In genomic region chrX:130084651-130085237, GRCh38 we compare ENCODE assay signal across 8 cellular contexts. TPM values are rescaled to one million over a fixed set of nuclear protein-coding genes. Genes with fewer than 3 reads are reported as not detected.
DNase-seq lines count a peak whose midpoint lies in the region; ATAC-seq, FAIRE-seq and TF ChIP-seq lines count a peak whose summit lies in the region.

No MANE protein-coding gene starts in this region.

- intact Hi-C loops in CD4-positive, alpha-beta memory T cell (cut with micrococcal nuclease) = no loop called here
- intact Hi-C loops in pancreas (cut with DNase I) = loop anchor here (5.0 to 10.0 kb wide), 3 partner anchors 100 to 110 kb away; no protein-coding TSS in a partner anchor

- POLR2A ChIA-PET in CD4-positive, alpha-beta memory T cell (lab: Charles Lee; ENCODE audit: partially characterized antibody) = interaction anchor here (0.9 to 4.9 kb wide), 9 partner anchors 7 to 123 kb away, joined by 3 to 36 read pairs (median 7); partner anchors contain the start of genes AIFM1, ELF4 and RAB33A

- H3K4me1 Mint-ChIP-seq in CD4-positive, alpha-beta memory T cell = peaks cover 24 to 94% (median 72%) of the 10 kb centered on the region in 4 donors

- CTCF ChIA-PET in CD4-positive, alpha-beta memory T cell (lab: Charles Lee; ENCODE audit: partially characterized antibody) = interaction anchor here (0.5 to 9.4 kb wide), 7 partner anchors 10 to 94 kb away, joined by 3 to 118 read pairs (median 3); partner anchors contain the start of gene RAB33A

- H3K27ac ChIP-seq in CD4-positive, alpha-beta memory T cell (ENCODE audit: low read depth, low read length) = peak overlapping the region; percentile 70
- peak overlapping the region in 1 of 4 donors; percentile 37 for H3K27ac ChIP-seq in pancreas

- ATAC-seq in GM19324 (IDR thresholded peaks at IDR 0.05; ENCODE audit: low FRiP score, unreplicated experiment) (peak; percentile 37), HG03175 (IDR thresholded peaks at IDR 0.05; ENCODE audit: unreplicated experiment) (peak; percentile 38), pancreas (no peak)
- peak; percentile 13 to 19 for ATAC-seq in activated naive CD4-positive, alpha-beta T cell treated with anti-CD3 and anti-CD28 coated beads, Interleukin-2, amount 50 U/mL, for 72 hours

- DNase-seq in CD4-positive, alpha-beta memory T cell = no peak
- DNase-seq in activated naive CD4-positive, alpha-beta T cell treated with anti-CD3 and anti-CD28 coated beads, Interleukin-2, amount 50 U/mL, for 72 hours (ENCODE audit: low spot score in 2 of 2) = peak in 1 of 2 donors; percentile 16
- DNase-seq in RKO (ENCODE audit: low spot score) (no peak), MG63 (no peak), pancreas (no peak), NCI-H1417 treated with DMSO at 0.1 percent for 48 hours (lab: John Stamatoyannopoulos, UW) (no peak)

- peaks cover 7% of the 10 kb centered on the region for H3K36me3 ChIP-seq in CD4-positive, alpha-beta memory T cell (ENCODE audit: insufficient read depth, low read length)
- H3K36me3 ChIP-seq in MG63 (no peaks in the 10 kb centered on the region), pancreas (no peaks in the 10 kb centered on the region)

- peak overlapping the region; percentile 72 to 78 for H3K4me3 ChIP-seq in CD4-positive, alpha-beta memory T cell (ENCODE audit: low read length in 2 of 2)
- H3K4me3 ChIP-seq in MG63 = no peak overlapping the region
- H3K4me3 ChIP-seq in pancreas = no peak overlapping the region

- H3K4me1 ChIP-seq in CD4-positive, alpha-beta memory T cell (ENCODE audit: insufficient read depth, low read length) = peaks cover 83% of the 10 kb centered on the region
- H3K4me1 ChIP-seq in pancreas = no peaks in the 10 kb centered on the region

- no peaks in the 10 kb centered on the region for H3K27me3 Mint-ChIP-seq in CD4-positive, alpha-beta memory T cell

- H3K4me3 Mint-ChIP-seq in CD4-positive, alpha-beta memory T cell = peak overlapping the region; percentile 88 to 94 (median 92)

- no peak for FAIRE-seq in pancreas (lab: Jason Lieb, UNC)

- no peaks in the 10 kb centered on the region for H3K27me3 ChIP-seq in CD4-positive, alpha-beta memory T cell (ENCODE audit: insufficient read depth, low read length)
- H3K27me3 ChIP-seq in MG63 (no peaks in the 10 kb centered on the region), pancreas (no peaks in the 10 kb centered on the region)

- peaks cover 0 to 1% (median 0%) of the 10 kb centered on the region in 8 donors for H3K9me3 Mint-ChIP-seq in CD4-positive, alpha-beta memory T cell
- H3K9me3 Mint-ChIP-seq in activated naive CD4-positive, alpha-beta T cell treated with anti-CD3 and anti-CD28 coated beads, Interleukin-2, amount 50 U/mL, for 72 hours = no peaks in the 10 kb centered on the region

- H3K27ac Mint-ChIP-seq in CD4-positive, alpha-beta memory T cell = peak overlapping the region; percentile 66 to 96 (median 91)
- peak overlapping the region in 1 of 2 donors; percentile 85 for H3K27ac Mint-ChIP-seq in activated naive CD4-positive, alpha-beta T cell treated with anti-CD3 and anti-CD28 coated beads, Interleukin-2, amount 50 U/mL, for 72 hours

- no peaks in the 10 kb centered on the region for H3K9me3 ChIP-seq in CD4-positive, alpha-beta memory T cell (ENCODE audit: control insufficient read depth in 1 of 2, low read length in 2 of 2)
- no peaks in the 10 kb centered on the region for H3K9me3 ChIP-seq in MG63
- no peaks in the 10 kb centered on the region for H3K9me3 ChIP-seq in pancreas

- no peak for TF ChIP-seq CTCF in pancreas (IDR thresholded peaks at IDR 0.05)

- H3K36me3 Mint-ChIP-seq in CD4-positive, alpha-beta memory T cell = peaks cover 0 to 10% of the 10 kb centered on the region in 2 donors
- peaks cover 0 to 3% of the 10 kb centered on the region in 2 donors for H3K36me3 Mint-ChIP-seq in activated naive CD4-positive, alpha-beta T cell treated with anti-CD3 and anti-CD28 coated beads, Interleukin-2, amount 50 U/mL, for 72 hours

- 56 to 75% methylated on average over 9 of the region's 9 CpGs for WGBS in pancreas, 2 donors

RNA-seq across cellular contexts. Expression of gene ELF4, which starts 25.6 kb away (rescaled TPM):
- 10 to 100 TPM; 29.8 to 31.3 TPM for total RNA-seq in CD4-positive, alpha-beta memory T cell
- polyA plus RNA-seq in CD4-positive, alpha-beta memory T cell = 10 to 100 TPM in 1 of 2 donors, 1 to 10 TPM in 1; 7.4 to 18.6 TPM
- 10 to 100 TPM; 21.6 to 25.4 TPM for total RNA-seq in activated naive CD4-positive, alpha-beta T cell treated with anti-CD3 and anti-CD28 coated beads, Interleukin-2, amount 50 U/mL, for 72 hours
- total RNA-seq in MG63 (2014; rRNA removed; shearing (Covaris generic); ENCODE audit: low replicate concordance) = 5.9 and 6.3 TPM in 2 replicates
- 1 to 10 TPM; 1.4 to 4.6 (median 2.0) TPM for total RNA-seq in pancreas
- polyA plus RNA-seq in pancreas = 1 to 10 TPM; 1.1 to 2.0 TPM

Comparison
In these comparisons a context has a peak if more than half of its experiments do, and no peak if none do; other contexts are left out.
1. H3K4me3 ChIP-seq: peak in CD4-positive, alpha-beta memory T cell (2 of 2); none in MG63 (single experiment) and pancreas (0 of 4).
2. ATAC-seq: peak in GM19324 (single experiment), HG03175 (single experiment) and activated naive CD4-positive, alpha-beta T cell treated with anti-CD3 and anti-CD28 coated beads, Interleukin-2, amount 50 U/mL, for 72 hours (2 of 2); none in pancreas (0 of 4).